Comparison of ENCODE assay signal across 15 cellular contexts in genomic region chr15:98845138-98845884, GRCh38.
DNase-seq lines count a peak whose midpoint lies in the region; ATAC-seq and TF ChIP-seq lines count a peak whose summit lies in the region.
"Had no signal": no experiment of that assay in that cellular context is flagged by ENCODE, and none has a peak within 500 bp of the region (broad histone marks: within the 10 kb centered on the region; RNA-seq: fewer than 3 reads in every experiment).

No MANE protein-coding gene starts in this region.

- DNase-seq in SKM-1 treated with dmso at 0.1 percent for 144 hours (lab: John Stamatoyannopoulos, UW; ENCODE audit: unreplicated experiment): peak; percentile 11
- DNase-seq in SKM-1 (lab: John Stamatoyannopoulos, UW; ENCODE audit: unreplicated experiment): no peak
- DNase-seq in T-cell: no peak
- DNase-seq in endodermal cell: no peak
- no peak for DNase-seq in osteocyte (ENCODE audit: extremely low spot score, unreplicated experiment)
- no peak for DNase-seq in DMS53 treated with DMSO at 0.1 percent for 48 hours (lab: John Stamatoyannopoulos, UW; ENCODE audit: unreplicated experiment)
- DNase-seq in RKO (ENCODE audit: low spot score): no peak
- DNase-seq: COR-L47, cortex of kidney, NCI-H1930, Right ventricle myocardium superior, WERI-Rb-1 had no signal

- H3K4me3 Mint-ChIP-seq in T-cell (no peak overlapping the region), endodermal cell (no peak overlapping the region), osteocyte (ENCODE audit: unreplicated experiment) (no peak overlapping the region)

- H3K4me1 Mint-ChIP-seq in T-cell (peaks cover 42 to 56% (median 50%) of the 10 kb centered on the region in 3 donors), endodermal cell (peaks cover 65% of the 10 kb centered on the region), osteocyte (ENCODE audit: unreplicated experiment) (peaks cover 67% of the 10 kb centered on the region)

- H3K27ac Mint-ChIP-seq in T-cell (peak overlapping the region; percentile 37 to 41), endodermal cell (peak overlapping the region; percentile 22), osteocyte (ENCODE audit: unreplicated experiment) (peak overlapping the region; percentile 73)

- no peaks in the 10 kb centered on the region for H3K27me3 Mint-ChIP-seq in T-cell
- no peaks in the 10 kb centered on the region for H3K27me3 Mint-ChIP-seq in endodermal cell (ENCODE audit: insufficient read depth)
- no peaks in the 10 kb centered on the region for H3K27me3 Mint-ChIP-seq in osteocyte (ENCODE audit: unreplicated experiment)

- H3K9me3 ChIP-seq in endodermal cell (ENCODE audit: control insufficient read depth, low read length): no peaks in the 10 kb centered on the region
- H3K9me3 ChIP-seq: HAP-1 had no signal

- POLR2A ChIA-PET in T-cell (lab: Charles Lee): no interaction called here

- ATAC-seq in T-cell (replicated peaks in 1 of 4) (no peak), GM18870 (IDR thresholded peaks at IDR 0.05; ENCODE audit: unreplicated experiment) (no peak)

- no peaks in the 10 kb centered on the region for H3K36me3 ChIP-seq in endodermal cell (ENCODE audit: control insufficient read depth, insufficient read depth, low read length)
- H3K36me3 ChIP-seq: HAP-1, WERI-Rb-1 had no signal

- no peaks in the 10 kb centered on the region for H3K9me3 Mint-ChIP-seq in T-cell
- H3K9me3 Mint-ChIP-seq in endodermal cell: no peaks in the 10 kb centered on the region
- H3K9me3 Mint-ChIP-seq in osteocyte (ENCODE audit: unreplicated experiment): no peaks in the 10 kb centered on the region

- H3K4me1 ChIP-seq in endodermal cell (ENCODE audit: control insufficient read depth, insufficient read depth, low read length): peaks cover 24% of the 10 kb centered on the region

- H3K9ac ChIP-seq in endodermal cell (ENCODE audit: extremely low read depth, low read length, poor library complexity, severe bottlenecking): no peak overlapping the region

- H3K27me3 ChIP-seq in endodermal cell (ENCODE audit: control insufficient read depth, insufficient read depth, low read length, poor library complexity, severe bottlenecking): no peaks in the 10 kb centered on the region

- H3K27ac ChIP-seq in endodermal cell (ENCODE audit: low read depth, low read length): no peak overlapping the region
- H3K27ac ChIP-seq: WERI-Rb-1 had no signal

- WGBS in endodermal cell (ENCODE audit: insufficient coverage in 1 of 2, insufficient read length in 1 of 2), 2 experiments: 87 to 100% methylated on average over 1 to 4 of the region's 6 CpGs

- no peak overlapping the region for H3K4me3 ChIP-seq in endodermal cell (ENCODE audit: low read length)
- H3K4me3 ChIP-seq: HAP-1, lung had no signal

- TF ChIP-seq CTCF in endodermal cell (conservative IDR thresholded peaks at IDR 0.05): no peak
- no peak for TF ChIP-seq CTCF in osteocyte (IDR thresholded peaks at IDR 0.05)

- no peaks in the 10 kb centered on the region for H3K36me3 Mint-ChIP-seq in T-cell
- peaks cover 4% of the 10 kb centered on the region for H3K36me3 Mint-ChIP-seq in endodermal cell (ENCODE audit: low read depth)
- peaks cover 3% of the 10 kb centered on the region for H3K36me3 Mint-ChIP-seq in osteocyte (ENCODE audit: unreplicated experiment)

- CTCF ChIA-PET in T-cell (lab: Charles Lee): interaction anchor here (0.5 to 0.7 kb wide), 2 partner anchors 21 to 192 kb away, joined by 3 read pairs; no protein-coding TSS in a partner anchor

Comparison
In these comparisons a context has a peak if more than half of its experiments do, and no peak if none do; other contexts are left out.
1. H3K27ac Mint-ChIP-seq: peak in every context shown above with its lines; median percentile 73 in osteocyte; 39 in T-cell; 22 in endodermal cell.